1 cellular context compared by ENCODE assay signal in the genomic region with DNA sequence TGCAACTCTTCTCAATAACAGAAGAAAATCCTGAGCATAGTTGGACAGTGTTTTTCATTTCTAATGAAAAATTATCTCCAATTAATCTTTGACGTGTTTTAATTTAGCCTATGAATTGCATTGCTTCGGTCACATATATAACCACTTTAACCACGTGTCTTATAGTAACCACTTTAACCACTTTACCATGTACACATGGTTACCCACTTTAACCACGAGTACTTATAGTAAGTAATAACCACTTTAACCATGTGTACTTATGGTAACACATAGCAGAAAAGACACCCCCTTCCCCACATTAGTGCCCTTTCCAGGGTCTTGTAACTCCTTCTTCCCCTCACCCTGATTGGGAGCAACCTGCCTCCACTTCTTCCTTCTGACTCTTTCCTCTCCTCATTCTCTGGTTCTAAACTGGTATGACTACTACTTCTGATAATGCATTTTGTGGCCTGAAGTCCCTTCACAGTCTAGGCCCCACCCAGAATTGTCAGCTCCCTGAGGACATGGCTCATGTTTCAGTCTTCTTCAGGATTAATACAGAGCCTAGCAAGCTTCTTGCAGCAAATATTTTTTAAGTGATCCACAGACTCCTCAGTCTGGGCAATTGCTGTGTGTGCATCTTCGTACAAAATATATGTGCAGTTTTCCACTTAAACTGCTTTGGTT.
A peak's percentile ranks its signal among the peaks of the same experiment; 100 is the strongest.
TF ChIP-seq lines count a peak whose summit lies in the region.

No MANE protein-coding gene starts in this region.

TF ChIP-seq in HepG2, 621 proteins besides CTCF, POLR2A, EP300 and RAD21 (continued from another document):
- TF ChIP-seq, protein P1, sequence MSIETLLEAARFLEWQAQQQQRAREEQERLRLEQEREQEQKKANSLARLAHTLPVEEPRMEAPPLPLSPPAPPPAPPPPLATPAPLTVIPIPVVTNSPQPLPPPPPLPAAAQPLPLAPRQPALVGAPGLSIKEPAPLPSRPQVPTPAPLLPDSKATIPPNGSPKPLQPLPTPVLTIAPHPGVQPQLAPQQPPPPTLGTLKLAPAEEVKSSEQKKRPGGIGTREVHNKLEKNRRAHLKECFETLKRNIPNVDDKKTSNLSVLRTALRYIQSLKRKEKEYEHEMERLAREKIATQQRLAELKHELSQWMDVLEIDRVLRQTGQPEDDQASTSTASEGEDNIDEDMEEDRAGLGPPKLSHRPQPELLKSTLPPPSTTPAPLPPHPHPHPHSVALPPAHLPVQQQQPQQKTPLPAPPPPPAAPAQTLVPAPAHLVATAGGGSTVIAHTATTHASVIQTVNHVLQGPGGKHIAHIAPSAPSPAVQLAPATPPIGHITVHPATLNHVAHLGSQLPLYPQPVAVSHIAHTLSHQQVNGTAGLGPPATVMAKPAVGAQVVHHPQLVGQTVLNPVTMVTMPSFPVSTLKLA (IDR thresholded peaks at IDR 0.05): peak; percentile 94
- TF ChIP-seq HINFP (CRISPR knock-in tag; IDR thresholded peaks at IDR 0.05; ENCODE audit: low read depth): no peak
TF ChIP-seq in HepG2: peak in this region for 1.
